26 cellular contexts compared by ENCODE assay signal in the genomic region with DNA sequence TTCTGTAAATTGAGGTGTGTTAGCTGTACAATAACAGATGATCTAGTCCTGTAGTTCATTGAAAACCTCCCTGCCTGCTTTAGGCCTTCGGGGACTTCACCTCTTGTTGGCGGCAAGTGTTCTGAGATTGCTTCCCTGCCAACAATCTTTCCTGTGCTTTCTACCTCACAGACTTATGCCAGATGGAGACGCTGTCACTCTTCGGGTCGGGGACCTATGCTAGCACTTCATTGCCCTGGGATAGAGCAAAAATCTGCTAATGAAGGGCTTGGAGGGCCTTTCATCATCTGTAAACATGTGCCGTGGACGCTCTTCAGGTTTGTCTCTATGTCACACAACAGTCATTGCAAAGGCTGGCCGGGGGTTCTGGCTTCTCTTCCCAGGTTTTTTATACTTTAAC. TPM values are rescaled to one million over a fixed set of nuclear protein-coding genes. Genes with fewer than 3 reads are reported as not detected.
"Had no signal": no experiment of that assay in that cellular context is flagged by ENCODE, and none has a peak within 500 bp of the region (broad histone marks: within the 10 kb centered on the region; RNA-seq: fewer than 3 reads in every experiment).

No MANE protein-coding gene starts in this region.

- H3K9me3 ChIP-seq: Peyer's patch had no signal

- H3K9me3 Mint-ChIP-seq: activated CD4-positive, alpha-beta memory T cell treated with anti-CD3 and anti-CD28 coated beads for 36 hours; activated CD4-positive, alpha-beta T cell treated with anti-CD3 and anti-CD28 coated beads, Interleukin-2, amount 10 ng/mL, durations not matched to agents 7 days and 5 days; activated naive CD4-positive, alpha-beta T cell treated with anti-CD3 and anti-CD28 coated beads, Interleukin-2, amount 50 U/mL, for 72 hours; activated T-cell treated with anti-CD3 and anti-CD28 coated beads, Interleukin-2, amount 50 U/mL, for 4 hours had no signal

- DNase-seq: activated CD4-positive, alpha-beta memory T cell treated with anti-CD3 and anti-CD28 coated beads for 36 hours; activated CD4-positive, alpha-beta T cell treated with anti-CD3 and anti-CD28 coated beads, Interleukin-2, amount 10 ng/mL, durations not matched to agents 7 days and 5 days; activated CD4-positive, CD25-positive, alpha-beta regulatory T cell; activated CD8-positive, alpha-beta memory T cell treated with anti-CD3 and anti-CD28 coated beads for 24 hours; activated effector memory CD4-positive, alpha-beta T cell treated with anti-CD3 and anti-CD28 coated beads, Interleukin-2, amount 50 U/mL, for 16 hours; activated naive CD4-positive, alpha-beta T cell treated with Interleukin-2 at 50 U/mL for 16 hours; activated T-cell treated with anti-CD3 and anti-CD28 coated beads, Interleukin-2, amount 50 U/mL, for 4 hours; amygdala; brain microvascular endothelial cell; NCI-H1092; NCI-H1417; NCI-H1930; NCI-H2107; NCI-H2171 treated with DMSO at 0.1 percent for 48 hours; NCI-H226; NCI-H526 treated with DMSO at 0.1 percent for 48 hours; NCI-H82; NK-92 treated with Interleukin-12 subunit alpha and Interleukin-12 subunit beta, amount 100 ng/mL, for 24 hours; Peyer's patch; Right ventricle myocardium superior; T-helper 17 cell; T-helper 9 cell had no signal

- H3K4me2 ChIP-seq: KMS-11 had no signal

- ATAC-seq: activated naive CD4-positive, alpha-beta T cell treated with anti-CD3 and anti-CD28 coated beads, Interleukin-2, amount 50 U/mL, for 72 hours; activated T-cell treated with anti-CD3 and anti-CD28 coated beads, Interleukin-2, amount 50 U/mL, for 4 hours; T-helper 17 cell had no signal

- H3K4me3 Mint-ChIP-seq: activated CD4-positive, alpha-beta memory T cell treated with anti-CD3 and anti-CD28 coated beads for 36 hours; activated CD4-positive, alpha-beta T cell treated with anti-CD3 and anti-CD28 coated beads, Interleukin-2, amount 10 ng/mL, durations not matched to agents 7 days and 5 days; activated T-cell treated with anti-CD3 and anti-CD28 coated beads, Interleukin-2, amount 50 U/mL, for 4 hours; T-helper 17 cell had no signal

- H3K36me3 Mint-ChIP-seq: activated CD4-positive, alpha-beta memory T cell treated with anti-CD3 and anti-CD28 coated beads for 36 hours; activated naive CD4-positive, alpha-beta T cell treated with anti-CD3 and anti-CD28 coated beads, Interleukin-2, amount 50 U/mL, for 72 hours had no signal

- H3K4me3 ChIP-seq: cardiac muscle cell, Peyer's patch had no signal

- H3K36me3 ChIP-seq: brain microvascular endothelial cell, cardiac muscle cell, Peyer's patch had no signal

- H3K27ac ChIP-seq: brain microvascular endothelial cell, cardiac muscle cell, KMS-11, RWPE1 had no signal

- H3K9ac ChIP-seq: KMS-11 had no signal

- H3K27ac Mint-ChIP-seq: activated CD4-positive, alpha-beta memory T cell treated with anti-CD3 and anti-CD28 coated beads for 36 hours; activated CD4-positive, alpha-beta T cell treated with anti-CD3 and anti-CD28 coated beads, Interleukin-2, amount 10 ng/mL, durations not matched to agents 7 days and 5 days; activated naive CD4-positive, alpha-beta T cell treated with anti-CD3 and anti-CD28 coated beads, Interleukin-2, amount 50 U/mL, for 72 hours; T-helper 17 cell had no signal

RNA-seq across cellular contexts. Expression of a gene that starts 4.7 kb away (rescaled TPM):
- total RNA-seq: activated CD4-positive, alpha-beta memory T cell treated with anti-CD3 and anti-CD28 coated beads for 36 hours; activated CD4-positive, alpha-beta T cell treated with anti-CD3 and anti-CD28 coated beads, Interleukin-2, amount 10 ng/mL, durations not matched to agents 7 days and 5 days; activated T-cell treated with anti-CD3 and anti-CD28 coated beads, Interleukin-2, amount 50 U/mL, for 4 hours; T-helper 17 cell had no signal
